ENCODE assay signal across 3 cellular contexts in the genomic region with DNA sequence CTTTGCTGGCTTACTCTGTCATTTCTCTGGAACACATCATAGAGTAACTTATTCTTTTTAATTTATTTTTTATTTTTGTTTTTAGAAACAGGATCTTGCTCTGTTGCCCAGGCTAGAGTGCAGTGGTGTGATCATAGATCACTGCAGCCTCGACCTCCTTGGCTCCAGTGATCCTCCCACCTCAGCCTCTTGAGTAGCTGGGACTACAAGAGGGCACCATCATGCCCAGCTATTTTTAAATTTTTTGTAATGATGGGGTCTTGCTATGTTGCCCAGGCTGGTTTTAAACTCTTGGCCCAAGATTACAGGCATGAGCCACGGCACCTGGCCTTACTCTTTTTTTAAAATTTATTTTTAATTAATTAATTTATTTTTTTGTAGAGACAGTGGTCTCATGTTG.
TF ChIP-seq lines count a peak whose summit lies in the region.

No MANE protein-coding gene starts in this region.

TF ChIP-seq in HEK293, 187 proteins besides CTCF, POLR2A, EP300 and RAD21:
- peak; percentile 96 for TF ChIP-seq ZNF121 (tag by site-specific recombination; IDR thresholded peaks at IDR 0.05)
- TF ChIP-seq, protein P1, sequence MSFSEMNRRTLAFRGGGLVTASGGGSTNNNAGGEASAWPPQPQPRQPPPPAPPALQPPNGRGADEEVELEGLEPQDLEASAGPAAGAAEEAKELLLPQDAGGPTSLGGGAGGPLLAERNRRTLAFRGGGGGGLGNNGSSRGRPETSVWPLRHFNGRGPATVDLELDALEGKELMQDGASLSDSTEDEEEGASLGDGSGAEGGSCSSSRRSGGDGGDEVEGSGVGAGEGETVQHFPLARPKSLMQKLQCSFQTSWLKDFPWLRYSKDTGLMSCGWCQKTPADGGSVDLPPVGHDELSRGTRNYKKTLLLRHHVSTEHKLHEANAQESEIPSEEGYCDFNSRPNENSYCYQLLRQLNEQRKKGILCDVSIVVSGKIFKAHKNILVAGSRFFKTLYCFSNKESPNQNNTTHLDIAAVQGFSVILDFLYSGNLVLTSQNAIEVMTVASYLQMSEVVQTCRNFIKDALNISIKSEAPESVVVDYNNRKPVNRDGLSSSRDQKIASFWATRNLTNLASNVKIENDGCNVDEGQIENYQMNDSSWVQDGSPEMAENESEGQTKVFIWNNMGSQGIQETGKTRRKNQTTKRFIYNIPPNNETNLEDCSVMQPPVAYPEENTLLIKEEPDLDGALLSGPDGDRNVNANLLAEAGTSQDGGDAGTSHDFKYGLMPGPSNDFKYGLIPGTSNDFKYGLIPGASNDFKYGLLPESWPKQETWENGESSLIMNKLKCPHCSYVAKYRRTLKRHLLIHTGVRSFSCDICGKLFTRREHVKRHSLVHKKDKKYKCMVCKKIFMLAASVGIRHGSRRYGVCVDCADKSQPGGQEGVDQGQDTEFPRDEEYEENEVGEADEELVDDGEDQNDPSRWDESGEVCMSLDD (tag by site-specific recombination; IDR thresholded peaks at IDR 0.05): no peak

TF ChIP-seq in WTC11, 78 proteins besides CTCF, POLR2A, EP300 and RAD21:
- TF ChIP-seq ELF4 (CRISPR knock-in tag; IDR thresholded peaks at IDR 0.05; ENCODE audit: low read depth) (no peak), ZNF121 (CRISPR knock-in tag; IDR thresholded peaks at IDR 0.05) (peak; percentile 25; the same call in 1 of the 2 replicates)

TF ChIP-seq in K562, 482 proteins besides CTCF, POLR2A, EP300 and RAD21:
- TF ChIP-seq GATAD2A (IDR thresholded peaks at IDR 0.05) (no peak), ZNF311 (CRISPR knock-in tag; IDR thresholded peaks at IDR 0.05) (no peak), TFE3 (CRISPR knock-in tag; IDR thresholded peaks at IDR 0.05) (no peak), BCOR (IDR thresholded peaks at IDR 0.05) (0 out of 2 replicates have a peak, but pooled peaks have one; percentile 36), MCM2 (IDR thresholded peaks at IDR 0.05; ENCODE audit: low read depth) (no peak), HDAC1 (IDR thresholded peaks at IDR 0.05) (no peak)
